In the genomic region with DNA sequence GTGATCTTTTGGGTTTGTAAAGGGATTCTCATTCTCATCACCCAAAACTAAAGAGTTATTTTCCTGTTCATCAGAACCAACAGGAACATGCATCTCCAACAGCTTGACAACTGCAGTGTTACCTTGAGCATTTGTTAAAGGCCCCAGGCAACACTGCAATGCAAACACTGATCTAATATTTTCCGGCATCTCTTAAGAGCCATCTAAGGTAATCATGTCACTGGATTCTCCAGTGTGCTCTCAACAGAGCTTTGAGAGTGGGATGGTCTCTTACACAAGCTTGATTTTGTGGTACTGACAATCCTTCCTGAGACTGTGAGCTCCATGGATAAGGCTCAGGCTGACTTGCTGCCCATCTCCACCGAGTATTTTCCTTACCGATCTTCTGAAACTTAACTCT, we compare ENCODE assay signal across 1 cellular context.
TF ChIP-seq lines count a peak whose summit lies in the region.

No MANE protein-coding gene starts in this region.

TF ChIP-seq in SK-N-SH treated with all-trans-retinoic acid at 6 μM for 48 hours, 23 proteins besides CTCF, POLR2A, EP300 and RAD21:
- TF ChIP-seq, protein P1, sequence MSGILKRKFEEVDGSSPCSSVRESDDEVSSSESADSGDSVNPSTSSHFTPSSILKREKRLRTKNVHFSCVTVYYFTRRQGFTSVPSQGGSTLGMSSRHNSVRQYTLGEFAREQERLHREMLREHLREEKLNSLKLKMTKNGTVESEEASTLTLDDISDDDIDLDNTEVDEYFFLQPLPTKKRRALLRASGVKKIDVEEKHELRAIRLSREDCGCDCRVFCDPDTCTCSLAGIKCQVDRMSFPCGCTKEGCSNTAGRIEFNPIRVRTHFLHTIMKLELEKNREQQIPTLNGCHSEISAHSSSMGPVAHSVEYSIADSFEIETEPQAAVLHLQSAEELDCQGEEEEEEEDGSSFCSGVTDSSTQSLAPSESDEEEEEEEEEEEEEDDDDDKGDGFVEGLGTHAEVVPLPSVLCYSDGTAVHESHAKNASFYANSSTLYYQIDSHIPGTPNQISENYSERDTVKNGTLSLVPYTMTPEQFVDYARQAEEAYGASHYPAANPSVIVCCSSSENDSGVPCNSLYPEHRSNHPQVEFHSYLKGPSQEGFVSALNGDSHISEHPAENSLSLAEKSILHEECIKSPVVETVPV (CRISPR knock-in tag; IDR thresholded peaks at IDR 0.05): no peak
- no peak for TF ChIP-seq TOX (CRISPR knock-in tag; IDR thresholded peaks at IDR 0.05; ENCODE audit: borderline replicate concordance)
- TF ChIP-seq CREB5 (CRISPR knock-in tag; IDR thresholded peaks at IDR 0.05; ENCODE audit: low read depth): no peak
- TF ChIP-seq OSR1 (CRISPR knock-in tag; IDR thresholded peaks at IDR 0.05): no peak
- no peak for TF ChIP-seq TCF4 (CRISPR knock-in tag; IDR thresholded peaks at IDR 0.05; ENCODE audit: borderline replicate concordance)
